Comparison of ENCODE assay signal across 8 cellular contexts in the genomic region with DNA sequence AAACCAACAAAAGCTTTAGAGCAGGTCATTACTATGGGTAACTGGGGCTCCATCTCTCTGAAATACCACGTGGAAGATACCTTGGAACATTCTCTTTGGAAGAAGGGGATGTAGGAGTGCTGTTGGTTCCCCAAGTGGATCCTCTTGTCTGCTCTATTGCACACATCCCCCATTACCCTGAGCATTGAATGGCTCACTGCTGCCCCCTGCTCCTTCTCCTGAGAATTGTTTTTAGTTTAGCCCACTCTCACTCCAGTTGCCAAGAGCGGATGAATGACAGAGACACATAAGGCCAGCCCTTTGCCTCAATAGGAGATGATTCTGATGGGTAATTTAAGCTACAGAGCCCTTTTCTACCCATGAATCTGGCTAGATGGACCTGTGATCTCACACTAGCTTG.
DNase-seq lines count a peak whose midpoint lies in the region; ATAC-seq and TF ChIP-seq lines count a peak whose summit lies in the region.

No MANE protein-coding gene starts in this region.

- no peak overlapping the region for H3K4me3 ChIP-seq in Karpas-422 (ENCODE audit: low read length)
- H3K4me3 ChIP-seq in colonic mucosa: no peak overlapping the region
- H3K4me3 ChIP-seq in mucosa of descending colon: no peak overlapping the region

- DNase-seq in GM04503 (ENCODE audit: low read depth): peak; percentile 6
- DNase-seq in Karpas-422: peak; percentile 82
- DNase-seq in colonic mucosa: peak; percentile 67
- DNase-seq in mucosa of descending colon: peak in 2 of 3 donors; percentile 60 to 74
- DNase-seq in stimulated activated naive CD4-positive, alpha-beta T cell treated with Interleukin-2 at 50 U/mL for 16 hours (lab: John Stamatoyannopoulos, UW): peak; percentile 13
- no peak for DNase-seq in cerebellar nuclear complex (lab: John Stamatoyannopoulos, UW)

- no peaks in the 10 kb centered on the region for H3K4me1 ChIP-seq in Karpas-422 (ENCODE audit: low read length)
- no peaks in the 10 kb centered on the region for H3K4me1 ChIP-seq in colonic mucosa
- H3K4me1 ChIP-seq in mucosa of descending colon (ENCODE audit: low read depth): no peaks in the 10 kb centered on the region

- TF ChIP-seq CTCF in colonic mucosa (IDR thresholded peaks at IDR 0.05): peak; percentile 63
- TF ChIP-seq CTCF in mucosa of descending colon (IDR thresholded peaks at IDR 0.05): peak; percentile 42

- H3K4me2 ChIP-seq in Karpas-422 (ENCODE audit: low read depth, low read length, poor library complexity, severe bottlenecking): no peak overlapping the region

- H3K79me2 ChIP-seq in Karpas-422 (ENCODE audit: low read length): no peaks in the 10 kb centered on the region

- ATAC-seq in GM21723 (IDR thresholded peaks at IDR 0.05; ENCODE audit: unreplicated experiment) (peak; percentile 97), mucosa of descending colon (peak; percentile 84)
- peak; percentile 55 to 70 for ATAC-seq in activated CD4-positive, CD25-positive, alpha-beta regulatory T cell treated with anti-CD3 and anti-CD28 coated beads, Interleukin-2, amount 50 U/mL, for 24 hours

- H2AFZ ChIP-seq in Karpas-422 (ENCODE audit: low read length): no peak overlapping the region

- H3K27me3 ChIP-seq in Karpas-422 (ENCODE audit: low read length) (no peaks in the 10 kb centered on the region), colonic mucosa (no peaks in the 10 kb centered on the region)

- intact Hi-C loops in colonic mucosa (cut with DNase I): loop anchor here (5.0 to 10.0 kb wide), 2 partner anchors 265 to 408 kb away; no protein-coding TSS in a partner anchor
- intact Hi-C loops in mucosa of descending colon (cut with DNase I, micrococcal nuclease): no loop called here

- no peaks in the 10 kb centered on the region for H3K9me3 ChIP-seq in Karpas-422 (ENCODE audit: low read length)
- no peaks in the 10 kb centered on the region for H3K9me3 ChIP-seq in colonic mucosa
- no peaks in the 10 kb centered on the region for H3K9me3 ChIP-seq in mucosa of descending colon

- H3K9me2 ChIP-seq in Karpas-422 (replicated peaks; ENCODE audit: insufficient read depth, low read length): no peaks in the 10 kb centered on the region

- no peaks in the 10 kb centered on the region for H4K20me1 ChIP-seq in Karpas-422 (ENCODE audit: insufficient read depth, low read depth, low read length)

- H3K27ac ChIP-seq in Karpas-422 (ENCODE audit: low read length) (no peak overlapping the region), colonic mucosa (no peak overlapping the region)

- H3K9ac ChIP-seq in Karpas-422 (ENCODE audit: low read length) (no peak overlapping the region), colonic mucosa (ENCODE audit: low read depth in 2 of 2, low read length in 2 of 2) (no peak overlapping the region)

- H3K36me3 ChIP-seq in Karpas-422 (ENCODE audit: insufficient read depth, low read length) (no peaks in the 10 kb centered on the region), colonic mucosa (no peaks in the 10 kb centered on the region), mucosa of descending colon (ENCODE audit: low read depth) (no peaks in the 10 kb centered on the region)

Comparison
In these comparisons a context has a peak if more than half of its experiments do, and no peak if none do; other contexts are left out.
1. DNase-seq: peak in GM04503 (single experiment), Karpas-422 (single experiment), colonic mucosa (single experiment), mucosa of descending colon (2 of 3) and stimulated activated naive CD4-positive, alpha-beta T cell treated with Interleukin-2 at 50 U/mL for 16 hours (single experiment); none in cerebellar nuclear complex (0 of 2).
2. Peak in every context shown above with its lines, with median percentiles within 50 percentile points of each other: ATAC-seq.